ENCODE assay signal across 8 cellular contexts in the genomic region with DNA sequence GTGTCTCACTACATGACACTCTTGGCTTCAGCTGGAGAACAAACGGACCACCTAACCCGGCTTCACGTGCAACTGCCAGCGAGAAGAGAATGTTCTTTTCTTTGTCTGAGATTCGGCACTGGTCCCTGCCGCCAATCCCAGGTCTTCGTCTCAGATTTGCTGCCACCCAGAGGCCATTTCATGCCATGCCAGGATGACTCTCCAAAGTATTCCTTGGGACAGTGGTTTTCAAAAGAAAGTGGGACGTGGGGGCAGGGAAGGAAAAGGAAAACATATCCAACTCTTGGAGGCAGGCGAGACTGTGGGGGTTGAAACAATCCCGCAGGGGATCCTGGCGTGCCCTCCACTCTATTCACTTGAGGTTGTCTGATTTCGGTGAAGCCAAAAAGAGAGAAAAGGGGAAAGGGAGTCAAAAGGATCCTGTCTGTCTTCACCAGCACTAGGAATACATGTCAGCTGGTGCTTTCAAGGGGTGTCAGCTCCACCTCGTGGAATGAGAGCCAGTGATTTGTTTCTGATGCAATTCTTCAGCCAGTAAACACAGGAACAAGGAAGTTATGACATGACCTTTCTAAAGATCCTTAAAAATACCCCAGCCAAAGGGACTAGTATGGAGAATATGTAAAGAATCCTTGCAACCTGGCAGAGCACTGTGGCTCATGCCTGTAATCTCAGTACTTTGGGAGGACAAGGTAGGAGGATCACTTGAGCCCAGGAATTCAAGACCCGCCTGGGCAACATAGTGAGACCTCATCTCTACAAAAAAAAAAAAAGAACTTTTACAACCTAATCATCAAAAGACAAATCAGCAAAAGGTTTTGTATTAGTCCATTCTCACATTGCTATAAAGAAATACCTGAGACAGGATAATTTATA.
DNase-seq lines count a peak whose midpoint lies in the region; ATAC-seq and TF ChIP-seq lines count a peak whose summit lies in the region.

No MANE protein-coding gene starts in this region.

- peak; percentile 64 for ATAC-seq in HG02610 (IDR thresholded peaks at IDR 0.05; ENCODE audit: unreplicated experiment)

- DNase-seq in activated effector memory CD4-positive, alpha-beta T cell treated with anti-CD3 and anti-CD28 coated beads, Interleukin-2, amount 50 U/mL, for 16 hours = peak; percentile 66
- DNase-seq in activated effector memory CD4-positive, alpha-beta T cell treated with Interleukin-2 at 50 U/mL for 16 hours = no peak
- DNase-seq in NCI-H146 treated with DMSO at 0.1 percent for 48 hours (lab: John Stamatoyannopoulos, UW; ENCODE audit: unreplicated experiment) (peak; percentile 41), epithelial cell of esophagus (ENCODE audit: low read depth) (peak; percentile 91), middle frontal gyrus (ENCODE audit: extremely low spot score, low spot score) (peak; percentile 31)

- no peaks in the 10 kb centered on the region for H3K27me3 ChIP-seq in subcutaneous abdominal adipose tissue (ENCODE audit: control insufficient read depth in 5 of 5, insufficient read depth in 4 of 5, low read length in 5 of 5)

- peak overlapping the region; percentile 69 for H3K27ac ChIP-seq in VCaP
- H3K27ac ChIP-seq in subcutaneous abdominal adipose tissue (ENCODE audit: low read depth, low read length) = peak overlapping the region; percentile 81

- peaks cover 0 to 8% (median 6%) of the 10 kb centered on the region in 5 donors for H3K9me3 ChIP-seq in subcutaneous abdominal adipose tissue (ENCODE audit: control insufficient read depth in 5 of 5, low read length in 5 of 5)

- peaks cover 3 to 36% (median 20%) of the 10 kb centered on the region in 5 donors for H3K4me1 ChIP-seq in subcutaneous abdominal adipose tissue (ENCODE audit: control insufficient read depth in 5 of 5, insufficient read depth in 5 of 5, low read length in 5 of 5)

- no peaks in the 10 kb centered on the region for H3K36me3 ChIP-seq in subcutaneous abdominal adipose tissue (ENCODE audit: control insufficient read depth in 5 of 5, insufficient read depth in 5 of 5, low read length in 5 of 5)

- peak overlapping the region in 4 of 5 donors; percentile 20 to 79 (median 73) for H3K9ac ChIP-seq in subcutaneous abdominal adipose tissue (ENCODE audit: low read length in 5 of 5)

- H3K4me3 ChIP-seq in epithelial cell of esophagus (ENCODE audit: low read length) = no peak overlapping the region
- H3K4me3 ChIP-seq in subcutaneous abdominal adipose tissue (ENCODE audit: low read depth in 1 of 5, low read length in 5 of 5) = peak overlapping the region in 4 of 5 donors; percentile 25 to 54 (median 42)

- TF ChIP-seq CTCF in VCaP (conservative IDR thresholded peaks at IDR 0.05) (peak; percentile 96), epithelial cell of esophagus (IDR thresholded peaks at IDR 0.05; ENCODE audit: insufficient read depth, low read depth, low read length, missing control alignments) (peak; percentile 83)
